16 cellular contexts compared by ENCODE assay signal in the genomic region with DNA sequence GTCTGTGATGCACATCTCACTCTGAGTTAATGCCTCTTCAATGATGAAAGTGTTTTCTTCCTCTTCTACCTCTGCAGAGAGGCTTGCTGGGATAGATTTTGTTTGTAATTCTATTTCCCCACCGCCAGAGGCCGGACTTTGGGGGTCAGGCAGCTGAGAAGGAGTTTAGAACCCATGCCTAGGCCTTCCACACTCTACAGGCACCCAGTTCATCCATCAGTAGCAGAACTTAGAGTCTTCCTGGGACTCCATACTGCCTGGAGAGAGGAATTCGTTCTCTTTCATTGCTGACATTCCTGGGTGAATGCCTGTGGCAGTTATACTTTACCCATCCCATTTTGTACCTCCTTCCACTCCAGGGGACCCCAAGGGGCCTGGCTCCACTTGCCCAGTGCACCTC. TPM values are rescaled to one million over a fixed set of nuclear protein-coding genes. Genes with fewer than 3 reads are reported as not detected.
DNase-seq lines count a peak whose midpoint lies in the region; ATAC-seq, FAIRE-seq and TF ChIP-seq lines count a peak whose summit lies in the region.
"Had no signal": no experiment of that assay in that cellular context is flagged by ENCODE, and none has a peak within 500 bp of the region (broad histone marks: within the 10 kb centered on the region; RNA-seq: fewer than 3 reads in every experiment).

No MANE protein-coding gene starts in this region.

- TF ChIP-seq EP300 in HepG2 (IDR thresholded peaks at IDR 0.05; ENCODE audit: low read depth in 2 of 2, low read length in 2 of 2): no peak
- TF ChIP-seq EP300 in HepG2 (CRISPR knock-in tag; IDR thresholded peaks at IDR 0.05; ENCODE audit: borderline replicate concordance): no peak

- no peaks in the 10 kb centered on the region for H3K9me3 ChIP-seq in HepG2 (ENCODE audit: low read length)
- H3K9me3 ChIP-seq in right lobe of liver: no peaks in the 10 kb centered on the region
- H3K9me3 ChIP-seq in RWPE2 (ENCODE audit: severe bottlenecking): no peaks in the 10 kb centered on the region

- peaks cover 6% of the 10 kb centered on the region for H3K9me3 Mint-ChIP-seq in mesothelial cell of epicardium
- H3K9me3 Mint-ChIP-seq: CD4-positive, CD25-positive, alpha-beta regulatory T cell had no signal

- H3K9ac ChIP-seq in HepG2 (ENCODE audit: insufficient read depth, low read depth, low read length): no peak overlapping the region
- H3K9ac ChIP-seq: BLaER1 treated with 17β-estradiol and CSF1 and Interleukin-3, amounts not matched to agents 10 nM and 100 nM had no signal

- H3K4me1 ChIP-seq in HepG2 (ENCODE audit: insufficient read depth, low read length) (no peaks in the 10 kb centered on the region), right lobe of liver (no peaks in the 10 kb centered on the region), RWPE2 (ENCODE audit: insufficient read depth, poor library complexity, severe bottlenecking) (no peaks in the 10 kb centered on the region)
- H3K4me1 ChIP-seq: BLaER1 treated with 17β-estradiol and CSF1 and Interleukin-3, amounts not matched to agents 10 nM and 100 nM had no signal

- no peak for TF ChIP-seq POLR2A in HepG2 (IDR thresholded peaks at IDR 0.05; ENCODE audit: insufficient read depth in 1 of 2, low read depth in 2 of 2, low read length in 2 of 2)
- no peak for TF ChIP-seq POLR2A in right lobe of liver (IDR thresholded peaks at IDR 0.05)
- TF ChIP-seq POLR2A in erythroblast (IDR thresholded peaks at IDR 0.05; ENCODE audit: low read length): peak; percentile 41

- no peak overlapping the region for H3K4me3 Mint-ChIP-seq in mesothelial cell of epicardium

- TF ChIP-seq CTCF in HepG2 (CRISPR knock-in tag; IDR thresholded peaks at IDR 0.05): no peak
- TF ChIP-seq CTCF in right lobe of liver (IDR thresholded peaks at IDR 0.05): no peak
- TF ChIP-seq CTCF in RWPE2 (IDR thresholded peaks at IDR 0.05; ENCODE audit: poor library complexity, severe bottlenecking): peak; percentile 8
- TF ChIP-seq CTCF in mesothelial cell of epicardium (IDR thresholded peaks at IDR 0.05; ENCODE audit: unreplicated experiment): no peak

- in situ Hi-C loops in HepG2 (cut with HindIII; ENCODE audit: extremely low pct_ligation_motif_present, low pct_unique_long_range_greater_than_20kb): no loop called here

- DNase-seq in HepG2 (ENCODE audit: low spot score) (no peak), right lobe of liver (no peak), RWPE2 (ENCODE audit: low spot score) (no peak), erythroblast (lab: John Stamatoyannopoulos, UW) (no peak), mesothelial cell of epicardium (ENCODE audit: low spot score in 2 of 2, unreplicated experiment in 2 of 2) (no peak)
- no peak for DNase-seq in activated naive CD4-positive, alpha-beta T cell treated with Interleukin-2 at 50 U/mL for 16 hours
- DNase-seq: ACHN; CD4-positive, CD25-positive, alpha-beta regulatory T cell; DMS79; GDM1 had no signal

- H3K27me3 ChIP-seq in HepG2 (ENCODE audit: control insufficient read depth in 1 of 2, insufficient read depth in 2 of 2, low read length in 2 of 2): no peaks in the 10 kb centered on the region
- H3K27me3 ChIP-seq in right lobe of liver: no peaks in the 10 kb centered on the region
- no peaks in the 10 kb centered on the region for H3K27me3 ChIP-seq in RWPE2 (ENCODE audit: insufficient read depth, poor library complexity, severe bottlenecking)
- H3K27me3 ChIP-seq: BLaER1 treated with 17β-estradiol and CSF1 and Interleukin-3, amounts not matched to agents 10 nM and 100 nM had no signal

- POLR2A ChIA-PET in HepG2 (lab: Yijun Ruan, JAX): no interaction called here

- H2AFZ ChIP-seq in HepG2 (ENCODE audit: low read length): no peak overlapping the region

- H3K4me2 ChIP-seq in HepG2 (ENCODE audit: low read depth, low read length): no peak overlapping the region
- H3K4me2 ChIP-seq: BLaER1 treated with 17β-estradiol and CSF1 and Interleukin-3, amounts not matched to agents 10 nM and 100 nM had no signal

- intact Hi-C loops in HepG2 (cut with micrococcal nuclease; ENCODE audit: unreplicated experiment): no loop called here
- intact Hi-C loops in right lobe of liver (cut with DNase I): no loop called here

- H3K36me3 Mint-ChIP-seq in mesothelial cell of epicardium: peaks cover 28% of the 10 kb centered on the region

- FAIRE-seq in HepG2 (lab: Jason Lieb, UNC): no peak
- FAIRE-seq: GM12892, H54 had no signal

- CTCF ChIA-PET in HepG2 (lab: Yijun Ruan, JAX; ENCODE audit: low intra/inter-chr PET ratio, low total read pairs): no interaction called here

- H3K4me1 Mint-ChIP-seq in mesothelial cell of epicardium: no peaks in the 10 kb centered on the region

- 94% methylated on average over 3 of the region's 3 CpGs for WGBS in HepG2 (ENCODE audit: low lambda C conversion rate)
- WGBS in right lobe of liver (ENCODE audit: insufficient coverage, low coverage, low lambda C conversion rate, missing lambda C conversion rate): 60% methylated on average over 2 of the region's 3 CpGs

- no TSS peak for BruUV-seq in HepG2 (replicated peaks; lab: Mats Ljungman, UMichigan)

- no peaks in the 10 kb centered on the region for H3K27me3 Mint-ChIP-seq in mesothelial cell of epicardium (ENCODE audit: low read depth)
- H3K27me3 Mint-ChIP-seq: CD4-positive, CD25-positive, alpha-beta regulatory T cell had no signal

- no peak for TF ChIP-seq RAD21 in HepG2 (CRISPR knock-in tag; IDR thresholded peaks at IDR 0.05)

- H3K36me3 ChIP-seq in HepG2 (replicated peaks in 1 of 2; ENCODE audit: control insufficient read depth in 1 of 2, insufficient read depth in 2 of 2, low read length in 2 of 2): peaks cover 1 to 22% of the 10 kb centered on the region in 2 experiments; a peak in 3 of 5 replicates
- peaks cover 0 to 14% (median 6%) of the 10 kb centered on the region in 4 donors for H3K36me3 ChIP-seq in right lobe of liver
- H3K36me3 ChIP-seq in RWPE2 (ENCODE audit: low read depth): peaks cover 34% of the 10 kb centered on the region

- H3K79me2 ChIP-seq in HepG2 (ENCODE audit: insufficient read depth, low read length): no peaks in the 10 kb centered on the region

- no peak overlapping the region for H3K27ac Mint-ChIP-seq in mesothelial cell of epicardium
- H3K27ac Mint-ChIP-seq: CD4-positive, CD25-positive, alpha-beta regulatory T cell had no signal

- no peak overlapping the region for H3K27ac ChIP-seq in HepG2 (ENCODE audit: extremely low read length, insufficient read depth, low read length)
- no peak overlapping the region for H3K27ac ChIP-seq in right lobe of liver
- no peak overlapping the region for H3K27ac ChIP-seq in RWPE2 (ENCODE audit: poor library complexity, severe bottlenecking)
- H3K27ac ChIP-seq: BLaER1 treated with 17β-estradiol and CSF1 and Interleukin-3, amounts not matched to agents 10 nM and 100 nM had no signal

- ATAC-seq in HepG2: peak; percentile 50
- ATAC-seq in right lobe of liver: no peak
- no peak for ATAC-seq in RWPE2 (ENCODE audit: low read depth)
- no peak for ATAC-seq in HG02870 (IDR thresholded peaks at IDR 0.05; ENCODE audit: unreplicated experiment)

- H3K4me3 ChIP-seq in HepG2 (replicated peaks in 1 of 3; ENCODE audit: insufficient read depth in 1 of 3, low read depth in 2 of 3, low read length in 3 of 3) (no peak overlapping the region), right lobe of liver (no peak overlapping the region), RWPE2 (ENCODE audit: severe bottlenecking) (no peak overlapping the region)
- H3K4me3 ChIP-seq: BLaER1 treated with 17β-estradiol and CSF1 and Interleukin-3, amounts not matched to agents 10 nM and 100 nM had no signal

- no peaks in the 10 kb centered on the region for H4K20me1 ChIP-seq in HepG2 (ENCODE audit: insufficient read depth, low read length)

RNA-seq across cellular contexts. Expression of a gene that starts 9.1 kb away (rescaled TPM):
- total RNA-seq in HepG2 (2016; rRNA removed; fragmentation: Illumina TruSeq; extraction: Trizol) (58.0 and 73.8 TPM in 2 replicates), right lobe of liver (10 to 100 TPM in 5 of 6 experiments, 1 to 10 TPM in 1; 6.9 to 19.8 (median 11.5) TPM), mesothelial cell of epicardium (30.1 to 35.5 TPM (median 35.0 TPM) in 3 replicates)
- total RNA-seq in HepG2 (2016; cell fraction: cytosol; rRNA removed; fragmentation: Illumina TruSeq; extraction: Trizol; ENCODE audit: low read depth): 30.1 and 30.9 TPM in 2 replicates
- total RNA-seq in HepG2 (2016; cell fraction: insoluble cytoplasmic fraction; rRNA removed; fragmentation: Illumina TruSeq; extraction: Trizol): 53.8 and 79.5 TPM in 2 replicates
- total RNA-seq in HepG2 (2016; cell fraction: membrane; rRNA removed; fragmentation: Illumina TruSeq; extraction: Trizol): 43.1 and 43.8 TPM in 2 replicates
- total RNA-seq in HepG2 (2016; cell fraction: nucleus; rRNA removed; fragmentation: Illumina TruSeq; extraction: Trizol): 23.3 and 30.5 TPM in 2 replicates
- 23.4 and 32.0 TPM in 2 replicates for polyA plus RNA-seq in HepG2 (2011; rRNA removed)
- 21.7 and 26.1 TPM in 2 replicates for polyA plus RNA-seq in HepG2 (2011; cell fraction: cytosol; rRNA removed)
- polyA plus RNA-seq in HepG2 (2011; cell fraction: nucleus; rRNA removed): 7.1 and 7.7 TPM in 2 replicates
- 38.9 and 50.9 TPM in 2 replicates for polyA plus RNA-seq in HepG2 (2012)
- 52.0 and 61.1 TPM in 2 replicates for polyA plus RNA-seq in HepG2 (2016; cell fraction: cytosol; fragmentation: Illumina TruSeq; extraction: Trizol; ENCODE audit: low read depth)
- 106 and 125 TPM in 2 replicates for polyA plus RNA-seq in HepG2 (2016; cell fraction: insoluble cytoplasmic fraction; fragmentation: Illumina TruSeq; extraction: Trizol; ENCODE audit: low read depth)
- 56.9 and 59.4 TPM in 2 replicates for polyA plus RNA-seq in HepG2 (2016; cell fraction: membrane; fragmentation: Illumina TruSeq; extraction: Trizol; ENCODE audit: low read depth)
- polyA plus RNA-seq in HepG2 (2016; cell fraction: nucleus; fragmentation: Illumina TruSeq; extraction: Trizol; ENCODE audit: insufficient read depth, low read depth): 51.6 and 51.9 TPM in 2 replicates
- 1.3 and 7.5 TPM in 2 replicates for polyA minus RNA-seq in HepG2 (2011; rRNA and poly(A)+ RNA removed; ENCODE audit: low replicate concordance)
- polyA minus RNA-seq in HepG2 (2011; cell fraction: cytosol; rRNA and poly(A)+ RNA removed): 4.6 and 6.5 TPM in 2 replicates
- 9.0 and 14.4 TPM in 2 replicates for polyA minus RNA-seq in HepG2 (2011; cell fraction: nucleus; rRNA and poly(A)+ RNA removed)

RNA-seq across cellular contexts. Expression of a gene that starts 51.9 kb away (rescaled TPM):
- total RNA-seq in HepG2 (2016; rRNA removed; fragmentation: Illumina TruSeq; extraction: Trizol): 36.2 and 48.9 TPM in 2 replicates
- total RNA-seq in HepG2 (2016; cell fraction: cytosol; rRNA removed; fragmentation: Illumina TruSeq; extraction: Trizol; ENCODE audit: low read depth): 7.5 and 8.8 TPM in 2 replicates
- total RNA-seq in HepG2 (2016; cell fraction: insoluble cytoplasmic fraction; rRNA removed; fragmentation: Illumina TruSeq; extraction: Trizol): 35.4 and 51.7 TPM in 2 replicates
- 11.1 and 14.7 TPM in 2 replicates for total RNA-seq in HepG2 (2016; cell fraction: membrane; rRNA removed; fragmentation: Illumina TruSeq; extraction: Trizol)
- total RNA-seq in HepG2 (2016; cell fraction: nucleus; rRNA removed; fragmentation: Illumina TruSeq; extraction: Trizol): 21.8 and 22.7 TPM in 2 replicates
- 23.1 and 30.5 TPM in 2 replicates for polyA plus RNA-seq in HepG2 (2011; rRNA removed)
- 16.4 and 22.8 TPM in 2 replicates for polyA plus RNA-seq in HepG2 (2011; cell fraction: cytosol; rRNA removed)
- 8.3 and 8.7 TPM in 2 replicates for polyA plus RNA-seq in HepG2 (2011; cell fraction: nucleus; rRNA removed)
- polyA plus RNA-seq in HepG2 (2012): 19.3 and 22.5 TPM in 2 replicates
- polyA plus RNA-seq in HepG2 (2016; cell fraction: cytosol; fragmentation: Illumina TruSeq; extraction: Trizol; ENCODE audit: low read depth): 3.0 and 3.8 TPM in 2 replicates
- 55.6 and 64.2 TPM in 2 replicates for polyA plus RNA-seq in HepG2 (2016; cell fraction: insoluble cytoplasmic fraction; fragmentation: Illumina TruSeq; extraction: Trizol; ENCODE audit: low read depth)
- polyA plus RNA-seq in HepG2 (2016; cell fraction: membrane; fragmentation: Illumina TruSeq; extraction: Trizol; ENCODE audit: low read depth): 5.9 and 7.0 TPM in 2 replicates
- 21.6 and 23.0 TPM in 2 replicates for polyA plus RNA-seq in HepG2 (2016; cell fraction: nucleus; fragmentation: Illumina TruSeq; extraction: Trizol; ENCODE audit: insufficient read depth, low read depth)
- polyA minus RNA-seq in HepG2 (2011; rRNA and poly(A)+ RNA removed; ENCODE audit: low replicate concordance): 7.5 and 8.0 TPM in 2 replicates
- polyA minus RNA-seq in HepG2 (2011; cell fraction: cytosol; rRNA and poly(A)+ RNA removed): 10.1 and 13.7 TPM in 2 replicates
- 37.3 and 39.3 TPM in 2 replicates for polyA minus RNA-seq in HepG2 (2011; cell fraction: nucleus; rRNA and poly(A)+ RNA removed)
- 10 to 100 TPM in 2 of 6 experiments, 1 to 10 TPM in 4; 5.7 to 14.2 (median 9.1) TPM for total RNA-seq in right lobe of liver
- 23.0 to 25.5 TPM (median 24.3 TPM) in 3 replicates for total RNA-seq in mesothelial cell of epicardium

RNA-seq across cellular contexts. Expression of a gene that starts 55.9 kb away (rescaled TPM):
- total RNA-seq in HepG2 (2016; rRNA removed; fragmentation: Illumina TruSeq; extraction: Trizol) (not detected in 2 replicates), right lobe of liver (under 1 TPM in 1 of 6 experiments, not detected in 5; 0.07 TPM), mesothelial cell of epicardium (not detected in 3 replicates)
- not detected in 2 replicates for total RNA-seq in HepG2 (2016; cell fraction: cytosol; rRNA removed; fragmentation: Illumina TruSeq; extraction: Trizol; ENCODE audit: low read depth)
- total RNA-seq in HepG2 (2016; cell fraction: insoluble cytoplasmic fraction; rRNA removed; fragmentation: Illumina TruSeq; extraction: Trizol): not detected in 2 replicates
- total RNA-seq in HepG2 (2016; cell fraction: membrane; rRNA removed; fragmentation: Illumina TruSeq; extraction: Trizol): not detected in 2 replicates
- total RNA-seq in HepG2 (2016; cell fraction: nucleus; rRNA removed; fragmentation: Illumina TruSeq; extraction: Trizol): not detected in 2 replicates
- polyA plus RNA-seq in HepG2 (2011; rRNA removed): not detected in 2 replicates
- not detected in 2 replicates for polyA plus RNA-seq in HepG2 (2011; cell fraction: cytosol; rRNA removed)
- not detected in 2 replicates for polyA plus RNA-seq in HepG2 (2011; cell fraction: nucleus; rRNA removed)
- polyA plus RNA-seq in HepG2 (2012): not detected in 2 replicates
- polyA plus RNA-seq in HepG2 (2016; cell fraction: cytosol; fragmentation: Illumina TruSeq; extraction: Trizol; ENCODE audit: low read depth): not detected in 2 replicates
- polyA plus RNA-seq in HepG2 (2016; cell fraction: insoluble cytoplasmic fraction; fragmentation: Illumina TruSeq; extraction: Trizol; ENCODE audit: low read depth): not detected in 2 replicates
- not detected in 2 replicates for polyA plus RNA-seq in HepG2 (2016; cell fraction: membrane; fragmentation: Illumina TruSeq; extraction: Trizol; ENCODE audit: low read depth)
- not detected in 2 replicates for polyA plus RNA-seq in HepG2 (2016; cell fraction: nucleus; fragmentation: Illumina TruSeq; extraction: Trizol; ENCODE audit: insufficient read depth, low read depth)
- polyA minus RNA-seq in HepG2 (2011; rRNA and poly(A)+ RNA removed; ENCODE audit: low replicate concordance): 0.26 TPM in 1 of 2 replicates, not detected in the other
- not detected in 2 replicates for polyA minus RNA-seq in HepG2 (2011; cell fraction: cytosol; rRNA and poly(A)+ RNA removed)
- not detected in 2 replicates for polyA minus RNA-seq in HepG2 (2011; cell fraction: nucleus; rRNA and poly(A)+ RNA removed)
- total RNA-seq: A172; CD4-positive, CD25-positive, alpha-beta regulatory T cell; HT1080 had no signal
- polyA plus RNA-seq: CD4-positive, CD25-positive, alpha-beta regulatory T cell had no signal
